In the genomic region with DNA sequence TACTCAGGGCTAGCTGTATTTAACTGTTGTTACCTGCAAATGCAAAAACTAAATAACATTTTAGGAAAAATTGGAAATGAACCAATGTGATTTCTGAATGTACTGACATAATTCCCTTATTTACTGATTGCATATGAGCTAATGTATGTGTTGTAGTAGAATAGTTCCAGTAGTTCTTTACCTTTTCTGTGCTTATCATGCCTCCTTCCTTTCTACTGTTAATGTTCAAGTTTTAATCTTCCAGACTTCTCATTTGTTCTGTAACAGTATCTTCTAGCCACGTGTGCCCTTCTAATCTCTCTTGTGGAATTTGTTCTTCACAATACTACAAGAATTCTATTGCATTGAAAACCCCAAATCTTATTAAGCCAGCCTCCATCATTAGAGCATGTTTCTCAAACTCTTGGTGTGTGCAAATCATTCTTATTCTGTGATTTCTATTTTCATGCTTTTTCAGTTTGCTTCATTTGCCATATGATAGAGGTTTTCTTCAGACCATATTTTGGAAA, we compare ENCODE assay signal across 23 cellular contexts. TPM values are rescaled to one million over a fixed set of nuclear protein-coding genes. Genes with fewer than 3 reads are reported as not detected.
A peak's percentile ranks its signal among the peaks of the same experiment; 100 is the strongest.
DNase-seq lines count a peak whose midpoint lies in the region; ATAC-seq and TF ChIP-seq lines count a peak whose summit lies in the region.
"Had no signal": no experiment of that assay in that cellular context is flagged by ENCODE, and none has a peak within 500 bp of the region (broad histone marks: within the 10 kb centered on the region; RNA-seq: fewer than 3 reads in every experiment).

No MANE protein-coding gene starts in this region.

- intact Hi-C loops in OCI-LY7 (cut with micrococcal nuclease; ENCODE audit: unreplicated experiment) = no loop called here
- intact Hi-C loops in activated CD4-positive, alpha-beta T cell treated with anti-CD3 and anti-CD28 coated beads, Interleukin-2, amount 10 ng/mL, durations not matched to agents 24 days and 14 days (cut with micrococcal nuclease) = loop anchor here (2.0 kb wide), 1 partner anchor 13 kb away; no protein-coding TSS in a partner anchor

- H3K79me2 ChIP-seq in OCI-LY7 (ENCODE audit: insufficient read depth, low read depth, low read length) = peaks cover 100% of the 10 kb centered on the region

- no peak overlapping the region for H2AFZ ChIP-seq in OCI-LY7 (ENCODE audit: low read length)

- no peak for ATAC-seq in activated naive CD8-positive, alpha-beta T cell treated with anti-CD3 and anti-CD28 coated beads, Interleukin-2, amount 50 U/mL, for 24 hours
- ATAC-seq in effector memory CD8-positive, alpha-beta T cell (replicated peaks) = no peak
- ATAC-seq in stimulated activated naive B cell treated with anti-CD40 and anti-IgM and Interleukin-4, amounts not matched to agents 10 μg/mL and 1 μg/mL and 100 μg/mL, for 72 hours (replicated peaks) = no peak
- ATAC-seq in HG03439 (IDR thresholded peaks at IDR 0.05; ENCODE audit: unreplicated experiment) = no peak
- ATAC-seq: left cardiac atrium, SK-N-SH treated with all-trans-retinoic acid at 6 μM for 48 hours had no signal

- H3K36me3 Mint-ChIP-seq in activated naive CD8-positive, alpha-beta T cell = no peaks in the 10 kb centered on the region
- peaks cover 22% of the 10 kb centered on the region for H3K36me3 Mint-ChIP-seq in activated naive CD8-positive, alpha-beta T cell treated with anti-CD3 and anti-CD28 coated beads, Interleukin-2, amount 50 U/mL, for 24 hours (ENCODE audit: low read depth)
- H3K36me3 Mint-ChIP-seq in effector memory CD8-positive, alpha-beta T cell (ENCODE audit: insufficient read depth) = peaks cover 39% of the 10 kb centered on the region
- H3K36me3 Mint-ChIP-seq in stimulated activated naive B cell treated with anti-CD40 and anti-IgM and Interleukin-4, amounts not matched to agents 10 μg/mL and 1 μg/mL and 100 μg/mL, for 72 hours = peaks cover 8 to 23% of the 10 kb centered on the region in 2 donors
- H3K36me3 Mint-ChIP-seq in activated CD4-positive, alpha-beta T cell treated with anti-CD3 and anti-CD28 coated beads, Interleukin-2, amount 10 ng/mL, durations not matched to agents 24 days and 14 days (ENCODE audit: low read depth) = peaks cover 21% of the 10 kb centered on the region

- TF ChIP-seq CTCF in OCI-LY7 (conservative IDR thresholded peaks at IDR 0.05; ENCODE audit: low read length) = no peak

- CTCF ChIA-PET in OCI-LY7 (lab: Charles Lee; ENCODE audit: unreplicated experiment) = no interaction called here

- no peaks in the 10 kb centered on the region for H3K9me3 Mint-ChIP-seq in activated naive CD8-positive, alpha-beta T cell (ENCODE audit: low read depth)
- no peaks in the 10 kb centered on the region for H3K9me3 Mint-ChIP-seq in activated naive CD8-positive, alpha-beta T cell treated with anti-CD3 and anti-CD28 coated beads, Interleukin-2, amount 50 U/mL, for 24 hours
- H3K9me3 Mint-ChIP-seq in effector memory CD8-positive, alpha-beta T cell = no peaks in the 10 kb centered on the region
- no peaks in the 10 kb centered on the region for H3K9me3 Mint-ChIP-seq in stimulated activated naive B cell treated with anti-CD40 and anti-IgM and Interleukin-4, amounts not matched to agents 10 μg/mL and 1 μg/mL and 100 μg/mL, for 72 hours
- H3K9me3 Mint-ChIP-seq in activated CD4-positive, alpha-beta T cell treated with anti-CD3 and anti-CD28 coated beads, Interleukin-2, amount 10 ng/mL, durations not matched to agents 24 days and 14 days = no peaks in the 10 kb centered on the region
- H3K9me3 Mint-ChIP-seq: activated naive CD8-positive, alpha-beta T cell treated with anti-CD3 and anti-CD28 coated beads for 36 hours; activated T-helper 1 cell treated with anti-CD3 and anti-CD28 coated beads, Interleukin-12 subunit alpha, Interleukin-12 subunit beta, Interleukin-2, Interleukin-4 antibody, amounts not matched to agents 30 ng/mL and 10 ng/mL and 1 ng/mL, durations not matched to agents 14 hours and 24 hours and 36 hours had no signal

- TSS peak; percentile 4 for BruUV-seq in OCI-LY7 (replicated peaks; lab: Mats Ljungman, UMichigan)

- H3K4me3 ChIP-seq in OCI-LY7 (ENCODE audit: low read depth, low read length, poor library complexity, severe bottlenecking) = peak overlapping the region; percentile 11
- H3K4me3 ChIP-seq: pancreas, right atrium auricular region had no signal

- H3K9me3 ChIP-seq in OCI-LY7 (ENCODE audit: low read length) = no peaks in the 10 kb centered on the region; the same call in 1 of the 2 replicates
- H3K9me3 ChIP-seq: pancreas, right atrium auricular region had no signal

- peak overlapping the region; percentile 28 for H3K4me3 Mint-ChIP-seq in activated naive CD8-positive, alpha-beta T cell
- no peak overlapping the region for H3K4me3 Mint-ChIP-seq in activated naive CD8-positive, alpha-beta T cell treated with anti-CD3 and anti-CD28 coated beads, Interleukin-2, amount 50 U/mL, for 24 hours
- H3K4me3 Mint-ChIP-seq in effector memory CD8-positive, alpha-beta T cell = peak overlapping the region; percentile 10 to 22
- H3K4me3 Mint-ChIP-seq in stimulated activated naive B cell treated with anti-CD40 and anti-IgM and Interleukin-4, amounts not matched to agents 10 μg/mL and 1 μg/mL and 100 μg/mL, for 72 hours = no peak overlapping the region
- no peak overlapping the region for H3K4me3 Mint-ChIP-seq in activated CD4-positive, alpha-beta T cell treated with anti-CD3 and anti-CD28 coated beads, Interleukin-2, amount 10 ng/mL, durations not matched to agents 24 days and 14 days
- H3K4me3 Mint-ChIP-seq: activated naive CD8-positive, alpha-beta T cell treated with anti-CD3 and anti-CD28 coated beads for 36 hours; activated T-helper 1 cell treated with anti-CD3 and anti-CD28 coated beads, Interleukin-12 subunit alpha, Interleukin-12 subunit beta, Interleukin-2, Interleukin-4 antibody, amounts not matched to agents 30 ng/mL and 10 ng/mL and 1 ng/mL, durations not matched to agents 14 hours and 24 hours and 36 hours had no signal

- H3K9me2 ChIP-seq in OCI-LY7 (ENCODE audit: insufficient read depth, low read length) = no peaks in the 10 kb centered on the region

- peak overlapping the region; percentile 77 for H3K4me2 ChIP-seq in OCI-LY7 (ENCODE audit: low read length)

- H3K27me3 Mint-ChIP-seq in activated naive CD8-positive, alpha-beta T cell = no peaks in the 10 kb centered on the region
- H3K27me3 Mint-ChIP-seq in activated naive CD8-positive, alpha-beta T cell treated with anti-CD3 and anti-CD28 coated beads, Interleukin-2, amount 50 U/mL, for 24 hours = no peaks in the 10 kb centered on the region
- no peaks in the 10 kb centered on the region for H3K27me3 Mint-ChIP-seq in effector memory CD8-positive, alpha-beta T cell
- no peaks in the 10 kb centered on the region for H3K27me3 Mint-ChIP-seq in stimulated activated naive B cell treated with anti-CD40 and anti-IgM and Interleukin-4, amounts not matched to agents 10 μg/mL and 1 μg/mL and 100 μg/mL, for 72 hours
- no peaks in the 10 kb centered on the region for H3K27me3 Mint-ChIP-seq in activated CD4-positive, alpha-beta T cell treated with anti-CD3 and anti-CD28 coated beads, Interleukin-2, amount 10 ng/mL, durations not matched to agents 24 days and 14 days
- H3K27me3 Mint-ChIP-seq: activated naive CD8-positive, alpha-beta T cell treated with anti-CD3 and anti-CD28 coated beads for 36 hours had no signal

- H3K4me1 Mint-ChIP-seq in activated naive CD8-positive, alpha-beta T cell (ENCODE audit: low read depth) = peaks cover 73% of the 10 kb centered on the region
- H3K4me1 Mint-ChIP-seq in activated naive CD8-positive, alpha-beta T cell treated with anti-CD3 and anti-CD28 coated beads, Interleukin-2, amount 50 U/mL, for 24 hours = peaks cover 74% of the 10 kb centered on the region
- peaks cover 40 to 71% of the 10 kb centered on the region in 2 donors for H3K4me1 Mint-ChIP-seq in effector memory CD8-positive, alpha-beta T cell (ENCODE audit: low read depth in 2 of 2)
- H3K4me1 Mint-ChIP-seq in stimulated activated naive B cell treated with anti-CD40 and anti-IgM and Interleukin-4, amounts not matched to agents 10 μg/mL and 1 μg/mL and 100 μg/mL, for 72 hours = peaks cover 44 to 82% of the 10 kb centered on the region in 2 donors
- peaks cover 44% of the 10 kb centered on the region for H3K4me1 Mint-ChIP-seq in activated CD4-positive, alpha-beta T cell treated with anti-CD3 and anti-CD28 coated beads, Interleukin-2, amount 10 ng/mL, durations not matched to agents 24 days and 14 days

- peaks cover 57% of the 10 kb centered on the region for H4K20me1 ChIP-seq in OCI-LY7 (ENCODE audit: insufficient read depth, low read length)

- peak overlapping the region; percentile 18 for H3K27ac Mint-ChIP-seq in activated naive CD8-positive, alpha-beta T cell
- H3K27ac Mint-ChIP-seq in activated naive CD8-positive, alpha-beta T cell treated with anti-CD3 and anti-CD28 coated beads, Interleukin-2, amount 50 U/mL, for 24 hours = no peak overlapping the region
- H3K27ac Mint-ChIP-seq in effector memory CD8-positive, alpha-beta T cell = peak overlapping the region; percentile 53 to 82
- H3K27ac Mint-ChIP-seq in stimulated activated naive B cell treated with anti-CD40 and anti-IgM and Interleukin-4, amounts not matched to agents 10 μg/mL and 1 μg/mL and 100 μg/mL, for 72 hours = peak overlapping the region; percentile 20
- H3K27ac Mint-ChIP-seq in activated CD4-positive, alpha-beta T cell treated with anti-CD3 and anti-CD28 coated beads, Interleukin-2, amount 10 ng/mL, durations not matched to agents 24 days and 14 days = no peak overlapping the region
- H3K27ac Mint-ChIP-seq: activated naive CD8-positive, alpha-beta T cell treated with anti-CD3 and anti-CD28 coated beads for 36 hours; activated T-helper 1 cell treated with anti-CD3 and anti-CD28 coated beads, Interleukin-12 subunit alpha, Interleukin-12 subunit beta, Interleukin-2, Interleukin-4 antibody, amounts not matched to agents 30 ng/mL and 10 ng/mL and 1 ng/mL, durations not matched to agents 14 hours and 24 hours and 36 hours had no signal

- H3K36me3 ChIP-seq in OCI-LY7 (ENCODE audit: insufficient read depth, low read length) = peaks cover 42% of the 10 kb centered on the region

- peak overlapping the region; percentile 19 for H3K27ac ChIP-seq in OCI-LY7 (ENCODE audit: low read depth, low read length, poor library complexity, severe bottlenecking)
- H3K27ac ChIP-seq: C4-2B, coronary artery, pancreas, right atrium auricular region had no signal

- peaks cover 86% of the 10 kb centered on the region for H3K4me1 ChIP-seq in OCI-LY7 (ENCODE audit: insufficient read depth, low read length, poor library complexity, severe bottlenecking)

- no peak for DNase-seq in activated naive CD8-positive, alpha-beta T cell treated with anti-CD3 and anti-CD28 coated beads, Interleukin-2, amount 50 U/mL, for 24 hours
- DNase-seq in OCI-LY7 (ENCODE audit: low spot score) (no peak), NCI-H69 (lab: John Stamatoyannopoulos, UW) (no peak)
- DNase-seq in effector memory CD8-positive, alpha-beta T cell = no peak
- DNase-seq in stimulated activated naive B cell treated with anti-CD40 and anti-IgM and Interleukin-4, amounts not matched to agents 10 μg/mL and 1 μg/mL and 100 μg/mL, for 72 hours = no peak
- no peak for DNase-seq in activated CD4-positive, alpha-beta T cell treated with anti-CD3 and anti-CD28 coated beads, Interleukin-2, amount 10 ng/mL, durations not matched to agents 24 days and 14 days
- DNase-seq: activated CD4-positive, alpha-beta T cell treated with anti-CD3 and anti-CD28 coated beads for 1 hour; activated naive CD8-positive, alpha-beta T cell treated with anti-CD3 and anti-CD28 coated beads for 36 hours; glutamatergic neuron; left cardiac atrium; MM.1S; NCI-H146; NCI-H510A treated with DMSO at 0.1 percent for 48 hours; pancreas; RPMI8226; T1000 had no signal

- POLR2A ChIA-PET in OCI-LY7 (lab: Charles Lee) = interaction anchor here (0.5 to 2.3 kb wide), 3 partner anchors 14 to 30 kb away, joined by 3 to 8 read pairs (median 3); no protein-coding TSS in a partner anchor

RNA-seq across cellular contexts. Expression of a gene that starts 17.7 kb away (rescaled TPM):
- 151 and 182 TPM in 2 replicates for total RNA-seq in OCI-LY7 (2014; rRNA removed; shearing (Covaris generic))
- 189 and 234 TPM in 2 replicates for total RNA-seq in OCI-LY7 (2022)
- 105 and 117 TPM in 2 replicates for total RNA-seq in activated CD4-positive, alpha-beta T cell treated with anti-CD3 and anti-CD28 coated beads, Interleukin-2, amount 10 ng/mL, durations not matched to agents 24 days and 14 days

Comparison
In these comparisons a context has a peak if more than half of its experiments do, and no peak if none do; other contexts are left out.
1. H3K27ac Mint-ChIP-seq: peak in activated naive CD8-positive, alpha-beta T cell (single experiment), effector memory CD8-positive, alpha-beta T cell (2 of 2) and stimulated activated naive B cell treated with anti-CD40 and anti-IgM and Interleukin-4, amounts not matched to agents 10 μg/mL and 1 μg/mL and 100 μg/mL, for 72 hours (single experiment); none in activated naive CD8-positive, alpha-beta T cell treated with anti-CD3 and anti-CD28 coated beads, Interleukin-2, amount 50 U/mL, for 24 hours (single experiment) and activated CD4-positive, alpha-beta T cell treated with anti-CD3 and anti-CD28 coated beads, Interleukin-2, amount 10 ng/mL, durations not matched to agents 24 days and 14 days (single experiment).
2. H3K4me3 Mint-ChIP-seq: peak in activated naive CD8-positive, alpha-beta T cell (single experiment) and effector memory CD8-positive, alpha-beta T cell (2 of 2); none in activated naive CD8-positive, alpha-beta T cell treated with anti-CD3 and anti-CD28 coated beads, Interleukin-2, amount 50 U/mL, for 24 hours (single experiment), stimulated activated naive B cell treated with anti-CD40 and anti-IgM and Interleukin-4, amounts not matched to agents 10 μg/mL and 1 μg/mL and 100 μg/mL, for 72 hours (0 of 2) and activated CD4-positive, alpha-beta T cell treated with anti-CD3 and anti-CD28 coated beads, Interleukin-2, amount 10 ng/mL, durations not matched to agents 24 days and 14 days (single experiment).